Comparison of ENCODE assay signal across 10 cellular contexts in the genomic region with DNA sequence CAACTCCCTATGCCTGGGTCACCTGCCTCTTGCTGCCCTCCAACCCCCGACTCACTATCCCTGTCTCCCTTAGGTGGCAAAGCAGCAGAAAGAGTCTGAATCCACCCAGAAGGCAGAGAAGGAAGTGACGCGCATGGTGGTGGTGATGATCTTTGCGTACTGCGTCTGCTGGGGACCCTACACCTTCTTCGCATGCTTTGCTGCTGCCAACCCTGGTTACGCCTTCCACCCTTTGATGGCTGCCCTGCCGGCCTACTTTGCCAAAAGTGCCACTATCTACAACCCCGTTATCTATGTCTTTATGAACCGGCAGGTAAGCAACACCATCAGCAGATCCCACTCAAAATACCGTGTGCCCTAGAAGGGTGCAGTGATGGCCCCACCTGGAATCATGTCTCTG. TPM values are rescaled to one million over a fixed set of nuclear protein-coding genes. Genes with fewer than 3 reads are reported as not detected.
"Had no signal": no experiment of that assay in that cellular context is flagged by ENCODE, and none has a peak within 500 bp of the region (broad histone marks: within the 10 kb centered on the region; RNA-seq: fewer than 3 reads in every experiment).

No MANE protein-coding gene starts in this region.

RNA-seq across cellular contexts. Expression of a gene that starts 12.2 kb away (rescaled TPM):
- total RNA-seq: OCI-LY7, PC-3, PC-9, Peyer's patch, Right ventricle myocardium inferior, Right ventricle myocardium superior, RPMI7951, SJCRH30, SJSA1, SK-MEL-5 had no signal

RNA-seq across cellular contexts. Expression of a gene that starts 26.2 kb away (rescaled TPM):
- total RNA-seq: OCI-LY7, PC-3, PC-9, Peyer's patch, Right ventricle myocardium inferior, Right ventricle myocardium superior, RPMI7951, SJCRH30, SJSA1, SK-MEL-5 had no signal
